ENCODE assay signal across 16 cellular contexts in the genomic region with DNA sequence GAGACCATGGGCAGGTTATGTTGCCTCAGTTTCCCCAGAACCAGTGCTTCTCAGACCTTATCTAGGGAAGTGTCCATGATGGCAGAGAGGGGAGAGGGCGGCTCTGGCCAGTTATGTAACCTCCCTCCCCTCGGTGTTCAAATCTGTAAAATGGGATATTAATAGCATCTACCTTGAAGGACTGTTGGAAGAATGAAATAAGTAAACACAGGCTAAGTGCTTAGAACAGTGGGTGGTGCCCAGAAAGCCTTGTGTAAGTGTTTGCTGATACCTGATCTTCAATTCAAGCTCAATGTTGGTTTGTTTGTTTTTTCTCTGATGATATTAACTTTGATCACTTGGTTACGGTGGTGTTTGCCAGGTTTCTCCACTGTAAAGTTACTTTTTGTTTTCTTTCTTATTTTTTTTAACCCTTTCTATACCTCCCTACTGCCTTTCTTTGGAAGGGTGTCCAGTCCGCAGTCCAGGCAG. TPM values are rescaled to one million over a fixed set of nuclear protein-coding genes. Genes with fewer than 3 reads are reported as not detected.
DNase-seq lines count a peak whose midpoint lies in the region; TF ChIP-seq lines count a peak whose summit lies in the region.
"Had no signal": no experiment of that assay in that cellular context is flagged by ENCODE, and none has a peak within 500 bp of the region (broad histone marks: within the 10 kb centered on the region; RNA-seq: fewer than 3 reads in every experiment).

No MANE protein-coding gene starts in this region.

- H3K4me1 ChIP-seq in mammary epithelial cell (ENCODE audit: insufficient read depth, low read length) = peaks cover 38% of the 10 kb centered on the region

- H3K4me3 Mint-ChIP-seq in MCF 10A (ENCODE audit: unreplicated experiment) (no peak overlapping the region), chondrocyte (ENCODE audit: unreplicated experiment) (no peak overlapping the region), type B pancreatic cell (no peak overlapping the region), osteocyte (ENCODE audit: unreplicated experiment) (no peak overlapping the region)
- H3K4me3 Mint-ChIP-seq: stimulated activated memory B cell treated with anti-CD40 and anti-IgM and Interleukin-4, amounts not matched to agents 10 μg/mL and 1 μg/mL and 100 μg/mL, for 72 hours had no signal

- H3K4me1 Mint-ChIP-seq in MCF 10A (ENCODE audit: insufficient read depth, unreplicated experiment) (peaks cover 27% of the 10 kb centered on the region), chondrocyte (ENCODE audit: low read depth) (peaks cover 16% of the 10 kb centered on the region), type B pancreatic cell (ENCODE audit: unreplicated experiment) (peaks cover 53% of the 10 kb centered on the region), osteocyte (ENCODE audit: unreplicated experiment) (peaks cover 45% of the 10 kb centered on the region)

- dilution Hi-C loops in mammary epithelial cell (cut with HindIII; ENCODE audit: low sequenced_read_pairs) = loop anchor here (5.0 kb wide), 2 partner anchors 36 to 71 kb away; a partner anchor contains a TSS

- no peak overlapping the region for H2AFZ ChIP-seq in mammary epithelial cell (ENCODE audit: low read depth, low read length)

- intact Hi-C loops in MCF 10A (cut with micrococcal nuclease) (loop anchor here (5.0 kb wide), 1 partner anchor 44 kb away; no protein-coding TSS in a partner anchor), mammary epithelial cell (cut with micrococcal nuclease) (no loop called here)

- peak overlapping the region; percentile 9 for H3K27ac Mint-ChIP-seq in MCF 10A (ENCODE audit: low read depth, unreplicated experiment)
- H3K27ac Mint-ChIP-seq in chondrocyte (ENCODE audit: unreplicated experiment) = no peak overlapping the region
- peak overlapping the region; percentile 41 for H3K27ac Mint-ChIP-seq in type B pancreatic cell
- H3K27ac Mint-ChIP-seq in osteocyte (ENCODE audit: unreplicated experiment) = no peak overlapping the region
- H3K27ac Mint-ChIP-seq: stimulated activated memory B cell treated with anti-CD40 and anti-IgM and Interleukin-4, amounts not matched to agents 10 μg/mL and 1 μg/mL and 100 μg/mL, for 72 hours had no signal

- no peak overlapping the region for H3K27ac ChIP-seq in mammary epithelial cell (ENCODE audit: insufficient read depth, low read depth, low read length)
- H3K27ac ChIP-seq: SJCRH30 had no signal

- 94% methylated on average over 4 of the region's 4 CpGs for WGBS in mammary epithelial cell (ENCODE audit: low coverage, missing lambda C conversion rate)

- POLR2A ChIA-PET in MCF 10A (lab: Yijun Ruan, JAX) = interaction anchor here (0.7 to 5.8 kb wide), 5 partner anchors 10 to 65 kb away, joined by 3 to 53 read pairs (median 3); no protein-coding TSS in a partner anchor

- peaks cover 5% of the 10 kb centered on the region for H3K79me2 ChIP-seq in mammary epithelial cell (ENCODE audit: insufficient read depth, low read length)

- H3K36me3 Mint-ChIP-seq in MCF 10A (ENCODE audit: insufficient read depth, unreplicated experiment) (peaks cover 36% of the 10 kb centered on the region), chondrocyte (ENCODE audit: low read depth) (peaks cover 14% of the 10 kb centered on the region), type B pancreatic cell (peaks cover 8% of the 10 kb centered on the region), osteocyte (ENCODE audit: unreplicated experiment) (peaks cover 25% of the 10 kb centered on the region)
- H3K36me3 Mint-ChIP-seq: stimulated activated memory B cell treated with anti-CD40 and anti-IgM and Interleukin-4, amounts not matched to agents 10 μg/mL and 1 μg/mL and 100 μg/mL, for 72 hours had no signal

- BruUV-seq in MCF 10A (replicated peaks; lab: Mats Ljungman, UMichigan) = no TSS peak
- no TSS peak for BruUV-seq in mammary epithelial cell (replicated peaks; lab: Mats Ljungman, UMichigan)

- H3K36me3 ChIP-seq in mammary epithelial cell (ENCODE audit: insufficient read depth, low read length) = peaks cover 9% of the 10 kb centered on the region

- H4K20me1 ChIP-seq in mammary epithelial cell (ENCODE audit: insufficient read depth, low read length) = no peaks in the 10 kb centered on the region

- H3K4me3 ChIP-seq in mammary epithelial cell (replicated peaks in 1 of 3; ENCODE audit: insufficient read depth in 1 of 3, low read depth in 2 of 3, low read length in 3 of 3) = no peak overlapping the region
- H3K4me3 ChIP-seq: SJCRH30 had no signal

- H3K27me3 Mint-ChIP-seq in MCF 10A (ENCODE audit: insufficient read depth, unreplicated experiment) = no peaks in the 10 kb centered on the region
- no peaks in the 10 kb centered on the region for H3K27me3 Mint-ChIP-seq in chondrocyte (ENCODE audit: low read depth)
- H3K27me3 Mint-ChIP-seq in type B pancreatic cell = peaks cover 4% of the 10 kb centered on the region
- no peaks in the 10 kb centered on the region for H3K27me3 Mint-ChIP-seq in osteocyte (ENCODE audit: unreplicated experiment)

- DNase-seq in MCF 10A (ENCODE audit: unreplicated experiment) (peak; percentile 53), mammary epithelial cell (no peak), NCI-H345 treated with DMSO at 0.1 percent for 48 hours (lab: John Stamatoyannopoulos, UW; ENCODE audit: unreplicated experiment) (peak; percentile 82), chondrocyte (ENCODE audit: low spot score) (peak; percentile 42), type B pancreatic cell (ENCODE audit: extremely low spot score, unreplicated experiment) (no peak), osteocyte (ENCODE audit: extremely low spot score, unreplicated experiment) (no peak), DMS 273 (lab: John Stamatoyannopoulos, UW; ENCODE audit: unreplicated experiment) (no peak)
- no peak for DNase-seq in activated CD4-positive, alpha-beta T cell treated with anti-CD3 and anti-CD28 coated beads for 4 hours
- DNase-seq: ACHN; dermis blood vessel endothelial cell; DMS 273 treated with DMSO at 0.1 percent for 48 hours; NCI-H82; retina; SJCRH30; stimulated activated CD4-positive, alpha-beta T cell treated with anti-CD3 and anti-CD28 coated beads, Interleukin-4, amount 100 ng/mL, for 24 hours had no signal

- no peaks in the 10 kb centered on the region for H3K27me3 ChIP-seq in mammary epithelial cell (ENCODE audit: insufficient read depth, low read length)
- H3K27me3 ChIP-seq: SJCRH30 had no signal

- in situ Hi-C loops in mammary epithelial cell (cut with MboI; ENCODE audit: low sequenced_read_pairs in 2 of 2) = no loop called here

- H3K9me3 ChIP-seq in mammary epithelial cell (replicated peaks; ENCODE audit: insufficient read depth, low read length) = no peaks in the 10 kb centered on the region
- H3K9me3 ChIP-seq: SJCRH30 had no signal

- CTCF ChIA-PET in MCF 10A (lab: Yijun Ruan, JAX) = interaction anchor here (0.7 to 1.4 kb wide), 2 partner anchors 42 to 77 kb away, joined by 3 to 7 read pairs; no protein-coding TSS in a partner anchor
- CTCF ChIA-PET in mammary epithelial cell (lab: Charles Lee; ENCODE audit: low non-redundant PET) = interaction anchor here (0.7 kb wide), 1 partner anchor 500 kb away, joined by 4 read pairs; no protein-coding TSS in a partner anchor

- H3K9me3 Mint-ChIP-seq in MCF 10A (ENCODE audit: unreplicated experiment) = no peaks in the 10 kb centered on the region
- no peaks in the 10 kb centered on the region for H3K9me3 Mint-ChIP-seq in chondrocyte (ENCODE audit: low read depth)
- no peaks in the 10 kb centered on the region for H3K9me3 Mint-ChIP-seq in type B pancreatic cell
- no peaks in the 10 kb centered on the region for H3K9me3 Mint-ChIP-seq in osteocyte (ENCODE audit: unreplicated experiment)
- H3K9me3 Mint-ChIP-seq: stimulated activated memory B cell treated with anti-CD40 and anti-IgM and Interleukin-4, amounts not matched to agents 10 μg/mL and 1 μg/mL and 100 μg/mL, for 72 hours had no signal

- no peak overlapping the region for H3K9ac ChIP-seq in mammary epithelial cell (ENCODE audit: insufficient read depth, low read length)

- TF ChIP-seq CTCF in MCF 10A (IDR thresholded peaks at IDR 0.05; ENCODE audit: unreplicated experiment) (no peak), mammary epithelial cell (conservative IDR thresholded peaks at IDR 0.05 in 1 of 2, IDR thresholded peaks at IDR 0.05 in 1 of 2; ENCODE audit: extremely low read depth in 1 of 2, insufficient read depth in 1 of 2, low read depth in 1 of 2, low read length in 2 of 2) (no peak), chondrocyte (IDR thresholded peaks at IDR 0.05) (no peak), type B pancreatic cell (conservative IDR thresholded peaks at IDR 0.05) (no peak), osteocyte (IDR thresholded peaks at IDR 0.05) (no peak)

- H3K4me2 ChIP-seq in mammary epithelial cell (ENCODE audit: insufficient read depth, low read depth, low read length) = no peak overlapping the region

RNA-seq across cellular contexts. Expression of a gene that starts 34.9 kb away (rescaled TPM):
- total RNA-seq in MCF 10A (2022) = 206 and 248 TPM in 2 replicates
- 100 to 1,000 TPM in 1 of 2 donors, 10 to 100 TPM in 1; 77.3 to 181 TPM for total RNA-seq in mammary epithelial cell
- 91.7 TPM for polyA plus RNA-seq in mammary epithelial cell
- polyA minus RNA-seq in mammary epithelial cell = 181 TPM
- total RNA-seq in chondrocyte = 38.5 to 47.4 TPM (median 40.0 TPM) in 3 replicates
- total RNA-seq in type B pancreatic cell (ENCODE audit: low replicate concordance) = 40.3 and 77.9 TPM in 2 replicates
- 152 and 155 TPM in 2 replicates for total RNA-seq in osteocyte

RNA-seq across cellular contexts. Expression of a gene that starts 47.5 kb away (rescaled TPM):
- total RNA-seq in MCF 10A (2022) (0.20 TPM in 1 of 2 replicates, not detected in the other), mammary epithelial cell (under 1 TPM; 0.67 to 0.71 TPM), chondrocyte (0.24 to 0.72 TPM (median 0.70 TPM) in 3 replicates), type B pancreatic cell (ENCODE audit: low replicate concordance) (1.4 and 3.1 TPM in 2 replicates), osteocyte (0.73 and 1.2 TPM in 2 replicates)
- 0.60 TPM for polyA plus RNA-seq in mammary epithelial cell
- not detected for polyA minus RNA-seq in mammary epithelial cell
- total RNA-seq: dermis blood vessel endothelial cell, SJCRH30 had no signal

Comparison
In these comparisons a context has a peak if more than half of its experiments do, and no peak if none do; other contexts are left out.
1. DNase-seq: peak in MCF 10A (single experiment), NCI-H345 treated with DMSO at 0.1 percent for 48 hours (single experiment) and chondrocyte (single experiment); none in mammary epithelial cell (single experiment), type B pancreatic cell (single experiment), osteocyte (single experiment), DMS 273 (single experiment) and activated CD4-positive, alpha-beta T cell treated with anti-CD3 and anti-CD28 coated beads for 4 hours (0 of 2).
2. H3K27ac Mint-ChIP-seq: peak in MCF 10A (single experiment) and type B pancreatic cell (single experiment); none in chondrocyte (single experiment) and osteocyte (single experiment).